26 cellular contexts compared by ENCODE assay signal in the genomic region with DNA sequence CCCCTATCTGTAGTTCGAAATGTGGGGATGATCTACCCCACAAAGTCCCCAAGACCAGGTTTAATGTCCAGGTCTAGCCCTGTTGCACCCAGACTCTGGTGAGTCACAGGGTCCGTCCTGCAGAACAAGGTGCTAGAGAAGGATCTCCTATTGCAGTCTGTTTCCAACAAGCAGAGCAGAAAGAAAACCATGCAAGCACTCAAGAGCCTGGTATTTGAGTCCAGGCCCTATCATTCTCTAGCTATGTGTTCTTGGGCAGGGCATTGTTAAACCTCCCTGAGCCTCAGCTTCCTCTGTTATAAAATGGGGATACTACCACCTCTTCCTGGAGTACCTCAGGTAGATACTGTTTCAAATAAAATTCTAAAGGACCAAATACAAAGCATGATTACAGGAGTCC.
"Had no signal": no experiment of that assay in that cellular context is flagged by ENCODE, and none has a peak within 500 bp of the region (broad histone marks: within the 10 kb centered on the region; RNA-seq: fewer than 3 reads in every experiment).

No MANE protein-coding gene starts in this region.

- H3K9me3 ChIP-seq: MG63, Peyer's patch had no signal

- H3K36me3 Mint-ChIP-seq: activated CD4-positive, alpha-beta memory T cell treated with anti-CD3 and anti-CD28 coated beads for 36 hours had no signal

- H3K4me2 ChIP-seq: KMS-11 had no signal

- H3K9me3 Mint-ChIP-seq: activated CD4-positive, alpha-beta memory T cell treated with anti-CD3 and anti-CD28 coated beads for 36 hours; activated CD4-positive, alpha-beta T cell treated with anti-CD3 and anti-CD28 coated beads, Interleukin-2, amount 10 ng/mL, durations not matched to agents 7 days and 5 days; activated naive CD4-positive, alpha-beta T cell treated with anti-CD3 and anti-CD28 coated beads, Interleukin-2, amount 10 ng/mL, durations not matched to agents 7 days and 5 days; activated naive CD8-positive, alpha-beta T cell treated with anti-CD3 and anti-CD28 coated beads for 36 hours; activated T-cell treated with anti-CD3 and anti-CD28 coated beads, Interleukin-2, amount 50 U/mL, for 4 hours had no signal

- H3K27ac ChIP-seq: brain microvascular endothelial cell, KMS-11, Peyer's patch, SK-N-MC, VCaP had no signal

- ATAC-seq: activated T-cell treated with anti-CD3 and anti-CD28 coated beads, Interleukin-2, amount 50 U/mL, for 4 hours; Right ventricle myocardium inferior had no signal

- H3K27ac Mint-ChIP-seq: activated CD4-positive, alpha-beta memory T cell treated with anti-CD3 and anti-CD28 coated beads for 36 hours; activated CD4-positive, alpha-beta T cell treated with anti-CD3 and anti-CD28 coated beads, Interleukin-2, amount 10 ng/mL, durations not matched to agents 7 days and 5 days; activated naive CD4-positive, alpha-beta T cell treated with anti-CD3 and anti-CD28 coated beads, Interleukin-2, amount 10 ng/mL, durations not matched to agents 7 days and 5 days; activated naive CD8-positive, alpha-beta T cell treated with anti-CD3 and anti-CD28 coated beads for 36 hours had no signal

- H3K9ac ChIP-seq: KMS-11 had no signal

- DNase-seq: activated CD4-positive, alpha-beta memory T cell treated with anti-CD3 and anti-CD28 coated beads for 36 hours; activated CD4-positive, alpha-beta T cell treated with anti-CD3 and anti-CD28 coated beads, Interleukin-2, amount 10 ng/mL, durations not matched to agents 7 days and 5 days; activated CD4-positive, CD25-positive, alpha-beta regulatory T cell; activated CD8-positive, alpha-beta memory T cell treated with anti-CD3 and anti-CD28 coated beads for 24 hours; activated gamma-delta T cell; activated naive CD4-positive, alpha-beta T cell treated with anti-CD3 and anti-CD28 coated beads, Interleukin-2, amount 10 ng/mL, durations not matched to agents 7 days and 5 days; activated naive CD8-positive, alpha-beta T cell treated with anti-CD3 and anti-CD28 coated beads for 36 hours; activated T-cell treated with anti-CD3 and anti-CD28 coated beads, Interleukin-2, amount 50 U/mL, for 4 hours; caudate nucleus; MG63; MV-4-11; NCI-H1105; NCI-H1436; NCI-H1694 treated with DMSO at 0.1 percent for 48 hours; NCI-H2029 treated with DMSO at 0.1 percent for 48 hours; NCI-H510A treated with DMSO at 0.1 percent for 48 hours; NCI-H69; NK-92 treated with Interleukin-12 subunit alpha and Interleukin-12 subunit beta, amount 100 ng/mL, for 24 hours; OCI-M1; Peyer's patch; T-helper 1 cell had no signal

- H3K4me3 ChIP-seq: MG63, Peyer's patch, SK-N-MC had no signal

- H3K36me3 ChIP-seq: brain microvascular endothelial cell, MG63, Peyer's patch had no signal

- H3K27me3 ChIP-seq: brain microvascular endothelial cell, MG63, Peyer's patch had no signal

- H3K4me3 Mint-ChIP-seq: activated CD4-positive, alpha-beta memory T cell treated with anti-CD3 and anti-CD28 coated beads for 36 hours; activated CD4-positive, alpha-beta T cell treated with anti-CD3 and anti-CD28 coated beads, Interleukin-2, amount 10 ng/mL, durations not matched to agents 7 days and 5 days; activated naive CD4-positive, alpha-beta T cell treated with anti-CD3 and anti-CD28 coated beads, Interleukin-2, amount 10 ng/mL, durations not matched to agents 7 days and 5 days; activated naive CD8-positive, alpha-beta T cell treated with anti-CD3 and anti-CD28 coated beads for 36 hours; activated T-cell treated with anti-CD3 and anti-CD28 coated beads, Interleukin-2, amount 50 U/mL, for 4 hours had no signal

- H3K27me3 Mint-ChIP-seq: activated CD4-positive, alpha-beta memory T cell treated with anti-CD3 and anti-CD28 coated beads for 36 hours; activated CD4-positive, alpha-beta T cell treated with anti-CD3 and anti-CD28 coated beads, Interleukin-2, amount 10 ng/mL, durations not matched to agents 7 days and 5 days; activated naive CD4-positive, alpha-beta T cell treated with anti-CD3 and anti-CD28 coated beads, Interleukin-2, amount 10 ng/mL, durations not matched to agents 7 days and 5 days; activated naive CD8-positive, alpha-beta T cell treated with anti-CD3 and anti-CD28 coated beads for 36 hours had no signal
